In the genomic region with DNA sequence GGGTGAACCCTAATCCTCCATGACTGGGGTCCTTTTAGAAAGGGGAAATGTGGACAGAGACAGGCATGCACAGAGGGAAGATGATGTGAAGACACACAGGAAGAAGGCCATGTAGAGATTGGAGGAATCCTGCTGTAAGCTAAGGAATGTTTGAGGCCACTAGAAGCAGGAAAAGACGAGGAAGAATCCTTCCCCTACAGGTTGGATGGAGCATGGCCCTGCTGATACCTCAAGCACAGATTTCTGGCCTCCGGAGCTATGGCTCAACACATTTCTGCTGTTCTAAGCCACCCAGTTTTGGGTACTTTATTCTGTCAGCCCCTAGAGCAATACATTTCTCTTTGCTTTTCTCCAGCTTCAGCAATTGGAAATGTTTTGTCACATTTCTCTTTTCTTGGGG, we compare ENCODE assay signal across 18 cellular contexts.
"Had no signal": no experiment of that assay in that cellular context is flagged by ENCODE, and none has a peak within 500 bp of the region (broad histone marks: within the 10 kb centered on the region; RNA-seq: fewer than 3 reads in every experiment).

No MANE protein-coding gene starts in this region.

- H3K4me3 ChIP-seq: gastroesophageal sphincter, prostate gland, right lobe of liver, spleen, transverse colon had no signal

- H3K27me3 Mint-ChIP-seq: stimulated activated memory B cell treated with anti-CD40 and anti-IgM and Interleukin-4, amounts not matched to agents 10 μg/mL and 1 μg/mL and 100 μg/mL, for 72 hours had no signal

- H3K27ac Mint-ChIP-seq: activated B cell treated with CpG ODN at 0.5 μM for 24 hours; activated naive CD4-positive, alpha-beta T cell treated with anti-CD3 and anti-CD28 coated beads, Interleukin-2, amount 50 U/mL, for 72 hours; activated T-cell treated with anti-CD3 and anti-CD28 coated beads, Interleukin-2, amount 50 U/mL, for 24 hours; mesothelial cell of epicardium; stimulated activated memory B cell treated with anti-CD40 and anti-IgM and Interleukin-4, amounts not matched to agents 10 μg/mL and 1 μg/mL and 100 μg/mL, for 72 hours; T-helper 17 cell had no signal

- H3K27ac ChIP-seq: gastroesophageal sphincter, neutrophil, prostate gland, right lobe of liver, spleen, transverse colon had no signal

- ATAC-seq: activated naive CD4-positive, alpha-beta T cell treated with anti-CD3 and anti-CD28 coated beads, Interleukin-2, amount 50 U/mL, for 72 hours; gastroesophageal sphincter; right lobe of liver; stimulated activated memory B cell treated with anti-CD40 and anti-IgM and Interleukin-4, amounts not matched to agents 10 μg/mL and 1 μg/mL and 100 μg/mL, for 72 hours; T-helper 17 cell had no signal

- H3K4me1 Mint-ChIP-seq: activated B cell treated with CpG ODN at 0.5 μM for 24 hours; stimulated activated memory B cell treated with anti-CD40 and anti-IgM and Interleukin-4, amounts not matched to agents 10 μg/mL and 1 μg/mL and 100 μg/mL, for 72 hours; T-helper 17 cell had no signal

- H3K36me3 Mint-ChIP-seq: mesothelial cell of epicardium; stimulated activated memory B cell treated with anti-CD40 and anti-IgM and Interleukin-4, amounts not matched to agents 10 μg/mL and 1 μg/mL and 100 μg/mL, for 72 hours had no signal

- H3K9me3 Mint-ChIP-seq: activated T-cell treated with anti-CD3 and anti-CD28 coated beads, Interleukin-2, amount 50 U/mL, for 24 hours had no signal

- H3K4me1 ChIP-seq: prostate gland, spleen, transverse colon had no signal

- DNase-seq: activated B cell treated with CpG ODN at 0.5 μM for 24 hours; activated CD4-positive, alpha-beta T cell treated with anti-CD3 and anti-CD28 coated beads, Interleukin-2, amount 50 U/mL, for 1 hour; activated effector memory CD4-positive, alpha-beta T cell treated with anti-CD3 and anti-CD28 coated beads, Interleukin-2, amount 50 U/mL, for 16 hours; activated T-cell treated with anti-CD3 and anti-CD28 coated beads, Interleukin-2, amount 50 U/mL, for 24 hours; effector CD4-positive, alpha-beta T cell; kidney; right lobe of liver; spleen; stimulated activated CD4-positive, alpha-beta T cell treated with anti-CD3 and anti-CD28 coated beads, Interleukin-1b, Interleukin-23, amount 100 ng/mL, for 48 hours; substantia nigra; T-helper 17 cell; transverse colon had no signal

- H3K27me3 ChIP-seq: gastroesophageal sphincter, right lobe of liver, transverse colon had no signal

- H3K4me3 Mint-ChIP-seq: activated B cell treated with CpG ODN at 0.5 μM for 24 hours; activated T-cell treated with anti-CD3 and anti-CD28 coated beads, Interleukin-2, amount 50 U/mL, for 24 hours; mesothelial cell of epicardium; stimulated activated memory B cell treated with anti-CD40 and anti-IgM and Interleukin-4, amounts not matched to agents 10 μg/mL and 1 μg/mL and 100 μg/mL, for 72 hours; T-helper 17 cell had no signal

- H3K36me3 ChIP-seq: gastroesophageal sphincter, neutrophil, prostate gland, right lobe of liver, spleen, transverse colon had no signal
